ENCODE assay signal across 7 cellular contexts in the genomic region with DNA sequence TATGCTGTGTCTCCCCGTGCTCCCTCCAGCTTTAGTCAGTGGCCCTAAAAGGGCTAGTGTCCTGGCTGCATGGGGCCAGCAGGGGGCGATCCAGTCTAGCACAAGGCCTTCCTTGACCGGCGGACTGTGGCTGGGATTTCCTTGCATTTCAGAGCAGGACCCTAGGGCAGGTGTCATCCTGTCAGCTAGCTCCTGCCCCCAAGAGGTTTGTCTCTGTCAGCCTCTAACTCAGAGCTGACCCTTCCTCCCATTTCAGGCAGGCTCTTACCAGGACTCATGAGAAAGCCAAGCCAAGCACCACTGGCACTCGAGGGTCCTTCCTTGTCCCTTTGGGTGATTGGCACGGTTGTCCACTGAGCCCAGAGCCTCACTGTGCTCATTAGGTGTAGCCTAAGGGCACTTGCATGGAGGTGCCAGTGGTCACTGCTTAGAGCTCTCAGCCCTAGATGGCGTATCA.
DNase-seq lines count a peak whose midpoint lies in the region; ATAC-seq and TF ChIP-seq lines count a peak whose summit lies in the region.

No MANE protein-coding gene starts in this region.

- H3K36me3 Mint-ChIP-seq in natural killer cell treated with Interleukin-12 subunit alpha and Interleukin-12 subunit beta and Interleukin-15 and Interleukin-18, amount 100 ng/mL, for 72 hours = no peaks in the 10 kb centered on the region

- TF ChIP-seq RAD21 in SK-N-SH (IDR thresholded peaks at IDR 0.05; ENCODE audit: low read length) = peak; percentile 53

- H3K9me3 ChIP-seq in SK-N-SH = no peaks in the 10 kb centered on the region

- no peaks in the 10 kb centered on the region for H3K79me2 ChIP-seq in SK-N-SH (ENCODE audit: insufficient read depth)

- POLR2A ChIA-PET in GM10248 (lab: Yijun Ruan, JAX) = interaction anchor here (0.5 to 6.0 kb wide), 7 partner anchors 15 to 196 kb away, joined by 3 to 79 read pairs (median 3); no protein-coding TSS in a partner anchor
- POLR2A ChIA-PET in SK-N-SH (lab: Yijun Ruan, JAX) = interaction anchor here (1.0 kb wide), 1 partner anchor 28 kb away, joined by 3 read pairs; no protein-coding TSS in a partner anchor

- TF ChIP-seq CTCF in GM10248 (IDR thresholded peaks at IDR 0.05; ENCODE audit: control extremely low read depth, extremely low read depth, low read depth, missing control alignments) (peak; percentile 99), SK-N-SH (IDR thresholded peaks at IDR 0.05) (peak; percentile 60), choroid plexus epithelial cell (conservative IDR thresholded peaks at IDR 0.05; ENCODE audit: low read depth, low read length) (peak; percentile 97)

- CTCF ChIA-PET in GM10248 (lab: Yijun Ruan, JAX) = interaction anchor here (0.7 to 18.4 kb wide), 30 partner anchors 10 to 321 kb away, joined by 3 to 460 read pairs (median 5); no protein-coding TSS in a partner anchor
- CTCF ChIA-PET in SK-N-SH (lab: Yijun Ruan, JAX) = interaction anchor here (0.6 to 2.0 kb wide), 13 partner anchors 8 to 49 kb away, joined by 3 to 9 read pairs (median 3); no protein-coding TSS in a partner anchor

- H3K9me3 Mint-ChIP-seq in natural killer cell treated with Interleukin-12 subunit alpha and Interleukin-12 subunit beta and Interleukin-15 and Interleukin-18, amount 100 ng/mL, for 72 hours = no peaks in the 10 kb centered on the region

- DNase-seq in GM10248 (ENCODE audit: extremely low spot score) (peak; percentile 74), SK-N-SH (peak; percentile 54), choroid plexus epithelial cell (ENCODE audit: low read depth) (peak; percentile 81), NCI-H187 treated with DMSO at 0.1 percent for 48 hours (lab: John Stamatoyannopoulos, UW) (no peak)
- peak; percentile 67 for DNase-seq in natural killer cell treated with Interleukin-12 subunit alpha and Interleukin-12 subunit beta and Interleukin-15 and Interleukin-18, amount 100 ng/mL, for 72 hours (ENCODE audit: low spot score)

- H3K27me3 ChIP-seq in SK-N-SH (ENCODE audit: insufficient read depth) = no peaks in the 10 kb centered on the region

- no peak overlapping the region for H3K4me2 ChIP-seq in SK-N-SH

- H3K27me3 Mint-ChIP-seq in natural killer cell treated with Interleukin-12 subunit alpha and Interleukin-12 subunit beta and Interleukin-15 and Interleukin-18, amount 100 ng/mL, for 72 hours = peaks cover 4 to 9% of the 10 kb centered on the region in 2 donors

- H3K27ac Mint-ChIP-seq in natural killer cell treated with Interleukin-12 subunit alpha and Interleukin-12 subunit beta and Interleukin-15 and Interleukin-18, amount 100 ng/mL, for 72 hours = no peak overlapping the region

- no peaks in the 10 kb centered on the region for H3K4me1 ChIP-seq in SK-N-SH (ENCODE audit: control insufficient read depth in 1 of 2, insufficient read depth in 2 of 2, low read depth in 1 of 2, low read length in 1 of 2)

- H3K9me2 ChIP-seq in SK-N-SH = no peaks in the 10 kb centered on the region

- H3K4me1 Mint-ChIP-seq in natural killer cell treated with Interleukin-12 subunit alpha and Interleukin-12 subunit beta and Interleukin-15 and Interleukin-18, amount 100 ng/mL, for 72 hours (ENCODE audit: low read depth in 2 of 2) = no peaks in the 10 kb centered on the region

- WGBS in SK-N-SH (ENCODE audit: low lambda C conversion rate) = 12% methylated on average over 7 of the region's 7 CpGs

- no peak overlapping the region for H2AFZ ChIP-seq in SK-N-SH (ENCODE audit: low read depth)

- peak; percentile 29 for ATAC-seq in GM19468 (IDR thresholded peaks at IDR 0.05; ENCODE audit: extremely low read depth, unreplicated experiment)
- peak; percentile 75 for ATAC-seq in HG03442 (IDR thresholded peaks at IDR 0.05; ENCODE audit: unreplicated experiment)
- peak; percentile 52 to 67 for ATAC-seq in natural killer cell treated with Interleukin-12 subunit alpha and Interleukin-12 subunit beta and Interleukin-15 and Interleukin-18, amount 100 ng/mL, for 72 hours

- no peak overlapping the region for H3K4me3 Mint-ChIP-seq in natural killer cell treated with Interleukin-12 subunit alpha and Interleukin-12 subunit beta and Interleukin-15 and Interleukin-18, amount 100 ng/mL, for 72 hours

- H3K4me3 ChIP-seq in SK-N-SH (ENCODE audit: low read depth in 2 of 2, low read length in 1 of 2) (peak overlapping the region in 1 of 2 experiments; percentile 49; a peak in 1 of 4 replicates), choroid plexus epithelial cell (ENCODE audit: low read depth, low read length) (no peak overlapping the region)

- TF ChIP-seq EP300 in SK-N-SH (IDR thresholded peaks at IDR 0.05; ENCODE audit: borderline replicate concordance in 1 of 2, low read depth in 1 of 2, low read length in 1 of 2) = no peak

- no peaks in the 10 kb centered on the region for H4K20me1 ChIP-seq in SK-N-SH (ENCODE audit: insufficient read depth)

- no peak overlapping the region for H3K9ac ChIP-seq in SK-N-SH

- no peak overlapping the region for H3K27ac ChIP-seq in SK-N-SH (ENCODE audit: low read depth in 2 of 2, low read length in 1 of 2)

- no peaks in the 10 kb centered on the region for H3F3A ChIP-seq in SK-N-SH (replicated peaks; ENCODE audit: insufficient read depth)

- no peaks in the 10 kb centered on the region for H3K36me3 ChIP-seq in SK-N-SH (replicated peaks in 1 of 2; ENCODE audit: control insufficient read depth in 1 of 2, insufficient read depth in 2 of 2, low read length in 1 of 2)

TF ChIP-seq in SK-N-SH, 30 proteins besides CTCF, POLR2A, EP300 and RAD21:
- TF ChIP-seq SMC3 (IDR thresholded peaks at IDR 0.05; ENCODE audit: low read depth, low read length) (peak; percentile 29; the same call in 1 of the 2 replicates), FOXJ3 (CRISPR knock-in tag; IDR thresholded peaks at IDR 0.05) (no peak)
- TF ChIP-seq, protein P1, sequence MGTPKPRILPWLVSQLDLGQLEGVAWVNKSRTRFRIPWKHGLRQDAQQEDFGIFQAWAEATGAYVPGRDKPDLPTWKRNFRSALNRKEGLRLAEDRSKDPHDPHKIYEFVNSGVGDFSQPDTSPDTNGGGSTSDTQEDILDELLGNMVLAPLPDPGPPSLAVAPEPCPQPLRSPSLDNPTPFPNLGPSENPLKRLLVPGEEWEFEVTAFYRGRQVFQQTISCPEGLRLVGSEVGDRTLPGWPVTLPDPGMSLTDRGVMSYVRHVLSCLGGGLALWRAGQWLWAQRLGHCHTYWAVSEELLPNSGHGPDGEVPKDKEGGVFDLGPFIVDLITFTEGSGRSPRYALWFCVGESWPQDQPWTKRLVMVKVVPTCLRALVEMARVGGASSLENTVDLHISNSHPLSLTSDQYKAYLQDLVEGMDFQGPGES (IDR thresholded peaks at IDR 0.05; ENCODE audit: low read depth, low read length) = no peak
- TF ChIP-seq, protein P2, sequence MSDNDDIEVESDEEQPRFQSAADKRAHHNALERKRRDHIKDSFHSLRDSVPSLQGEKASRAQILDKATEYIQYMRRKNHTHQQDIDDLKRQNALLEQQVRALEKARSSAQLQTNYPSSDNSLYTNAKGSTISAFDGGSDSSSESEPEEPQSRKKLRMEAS (IDR thresholded peaks at IDR 0.05; ENCODE audit: low read depth) = no peak
